21 cellular contexts compared by ENCODE assay signal in the genomic region with DNA sequence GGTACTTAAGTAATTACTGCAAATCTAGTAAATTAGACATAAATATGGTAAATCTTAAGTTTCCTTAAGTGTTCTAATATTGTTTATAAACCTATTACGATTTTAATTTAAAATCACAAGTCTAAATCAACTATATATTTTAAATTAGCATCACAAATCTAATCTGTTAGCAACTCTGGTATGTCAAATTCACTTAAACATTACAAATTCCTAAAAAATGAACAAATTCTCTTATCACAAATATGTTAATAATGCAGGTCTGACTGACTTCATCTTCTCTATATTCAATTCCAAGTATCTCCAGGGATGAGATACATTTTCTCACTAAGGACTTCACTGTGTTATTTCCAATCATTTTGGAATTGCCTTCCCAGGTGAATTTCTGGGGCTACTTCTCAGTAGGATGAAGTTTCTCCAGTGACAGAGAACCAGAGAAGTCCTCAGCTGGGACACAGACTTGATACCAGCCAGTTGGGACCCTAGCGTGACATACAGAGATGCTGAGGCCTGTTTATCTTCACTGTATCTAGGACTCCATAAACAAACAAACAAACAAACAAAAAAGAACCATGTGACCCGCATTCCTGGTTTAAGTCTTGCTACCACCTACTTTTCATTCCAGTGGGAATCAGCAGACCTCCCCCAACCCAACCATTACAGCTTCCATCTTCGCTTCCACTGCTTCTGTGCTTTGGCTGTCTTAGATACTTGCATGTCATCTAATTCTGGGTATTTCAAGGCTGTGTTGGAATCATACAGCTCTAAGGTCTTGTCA. TPM values are rescaled to one million over a fixed set of nuclear protein-coding genes. Genes with fewer than 3 reads are reported as not detected.
DNase-seq lines count a peak whose midpoint lies in the region; ATAC-seq, FAIRE-seq and TF ChIP-seq lines count a peak whose summit lies in the region.
"Had no signal": no experiment of that assay in that cellular context is flagged by ENCODE, and none has a peak within 500 bp of the region (broad histone marks: within the 10 kb centered on the region; RNA-seq: fewer than 3 reads in every experiment).

No MANE protein-coding gene starts in this region.

- H3K36me3 ChIP-seq in CD4-positive, CD25-positive, alpha-beta regulatory T cell (ENCODE audit: control insufficient read depth, insufficient read depth, low read length), result no peaks in the 10 kb centered on the region
- H3K36me3 ChIP-seq in Karpas-422 (ENCODE audit: insufficient read depth, low read length), result peaks cover 35% of the 10 kb centered on the region
- H3K36me3 ChIP-seq in brain microvascular endothelial cell (replicated peaks), result peaks cover 3% of the 10 kb centered on the region
- peaks cover 11 to 15% of the 10 kb centered on the region in 2 experiments for H3K36me3 ChIP-seq in keratinocyte (ENCODE audit: control insufficient read depth in 2 of 2, extremely low read depth in 1 of 2, insufficient read depth in 2 of 2, low read length in 2 of 2)

- H3K4me2 ChIP-seq in Karpas-422 (ENCODE audit: low read depth, low read length, poor library complexity, severe bottlenecking) (peak overlapping the region; percentile 24), keratinocyte (ENCODE audit: control insufficient read depth, extremely low read depth, insufficient read depth, low read depth, low read length) (no peak overlapping the region)

- H3K4me1 Mint-ChIP-seq in CD4-positive, CD25-positive, alpha-beta regulatory T cell, result no peaks in the 10 kb centered on the region
- H3K4me1 Mint-ChIP-seq in activated naive CD4-positive, alpha-beta T cell treated with anti-CD3 and anti-CD28 coated beads for 36 hours (ENCODE audit: low read depth), result peaks cover 5% of the 10 kb centered on the region

- H3K27me3 ChIP-seq in CD4-positive, CD25-positive, alpha-beta regulatory T cell (ENCODE audit: control insufficient read depth, insufficient read depth, low read length), result no peaks in the 10 kb centered on the region
- H3K27me3 ChIP-seq in Karpas-422 (ENCODE audit: low read length) (no peaks in the 10 kb centered on the region), brain microvascular endothelial cell (replicated peaks) (no peaks in the 10 kb centered on the region), keratinocyte (ENCODE audit: control insufficient read depth, extremely low read depth, insufficient read depth, low read length) (no peaks in the 10 kb centered on the region)

- H3K9ac ChIP-seq in Karpas-422 (ENCODE audit: low read length), result no peak overlapping the region
- H3K9ac ChIP-seq in keratinocyte (ENCODE audit: control insufficient read depth, extremely low read depth, insufficient read depth, low read length), result no peak overlapping the region

- peaks cover 5% of the 10 kb centered on the region for H3K27me3 Mint-ChIP-seq in CD4-positive, CD25-positive, alpha-beta regulatory T cell
- H3K27me3 Mint-ChIP-seq in activated naive CD4-positive, alpha-beta T cell treated with anti-CD3 and anti-CD28 coated beads for 36 hours (ENCODE audit: low read depth), result no peaks in the 10 kb centered on the region

- H3K4me1 ChIP-seq in CD4-positive, CD25-positive, alpha-beta regulatory T cell (ENCODE audit: control insufficient read depth, insufficient read depth, low read length, poor library complexity, severe bottlenecking), result no peaks in the 10 kb centered on the region
- H3K4me1 ChIP-seq in Karpas-422 (ENCODE audit: low read length) (peaks cover 28% of the 10 kb centered on the region), keratinocyte (ENCODE audit: control insufficient read depth, extremely low read depth, insufficient read depth, low read length) (peaks cover 40% of the 10 kb centered on the region)

- H2AFZ ChIP-seq in Karpas-422 (ENCODE audit: low read length) (no peak overlapping the region), keratinocyte (ENCODE audit: control insufficient read depth, low read length) (no peak overlapping the region)

- H3K27ac ChIP-seq in CD4-positive, CD25-positive, alpha-beta regulatory T cell (ENCODE audit: insufficient read depth, low read length, poor library complexity, severe bottlenecking), result no peak overlapping the region
- H3K27ac ChIP-seq in Karpas-422 (ENCODE audit: low read length) (peak overlapping the region; percentile 70), brain microvascular endothelial cell (peak overlapping the region; percentile 51), keratinocyte (ENCODE audit: control insufficient read depth, insufficient read depth, low read length) (peak overlapping the region; percentile 58)
- H3K27ac ChIP-seq: C4-2B had no signal

- no peak for FAIRE-seq in keratinocyte (lab: Jason Lieb, UNC)
- FAIRE-seq: GM18507, GM19239 had no signal

- ATAC-seq in CD4-positive, CD25-positive, alpha-beta regulatory T cell (ENCODE audit: low read depth in 2 of 2), result no peak
- ATAC-seq in GM18870 (IDR thresholded peaks at IDR 0.05; ENCODE audit: unreplicated experiment), result no peak
- ATAC-seq: Panc1 had no signal

- no peaks in the 10 kb centered on the region for H3K9me3 ChIP-seq in CD4-positive, CD25-positive, alpha-beta regulatory T cell (ENCODE audit: control insufficient read depth in 2 of 2, low read length in 2 of 2)
- H3K9me3 ChIP-seq in Karpas-422 (ENCODE audit: low read length), result no peaks in the 10 kb centered on the region
- no peaks in the 10 kb centered on the region for H3K9me3 ChIP-seq in keratinocyte (ENCODE audit: control insufficient read depth, low read depth, low read length)

- no peak for DNase-seq in CD4-positive, CD25-positive, alpha-beta regulatory T cell
- DNase-seq in Karpas-422, result no peak
- DNase-seq in brain microvascular endothelial cell, result no peak
- DNase-seq in keratinocyte (ENCODE audit: low read depth, low spot score), result no peak
- DNase-seq in NCI-H2029 treated with DMSO at 0.1 percent for 48 hours (lab: John Stamatoyannopoulos, UW), result no peak
- DNase-seq in activated naive CD4-positive, alpha-beta T cell treated with anti-CD3 and anti-CD28 coated beads for 36 hours, result no peak
- no peak for DNase-seq in amniotic stem cell (lab: John Stamatoyannopoulos, UW)
- DNase-seq: GDM1; MM.1S; NCI-H1048; NCI-H1417 treated with DMSO at 0.1 percent for 48 hours; NCI-H187 treated with DMSO at 0.1 percent for 48 hours; NCI-H2227 treated with DMSO at 0.1 percent for 48 hours; NCI-H510A; NCI-H774; NK-92 treated with Interleukin-12 subunit alpha and Interleukin-12 subunit beta, amount 100 ng/mL, for 24 hours had no signal

- H3K4me3 Mint-ChIP-seq in CD4-positive, CD25-positive, alpha-beta regulatory T cell, result no peak overlapping the region
- no peak overlapping the region for H3K4me3 Mint-ChIP-seq in activated naive CD4-positive, alpha-beta T cell treated with anti-CD3 and anti-CD28 coated beads for 36 hours

- H4K20me1 ChIP-seq in Karpas-422 (ENCODE audit: insufficient read depth, low read depth, low read length) (no peaks in the 10 kb centered on the region), keratinocyte (ENCODE audit: control insufficient read depth, extremely low read depth, insufficient read depth, low read length) (no peaks in the 10 kb centered on the region)

- in situ Hi-C loops in brain microvascular endothelial cell (cut with HindIII; ENCODE audit: low pct_ligation_motif_present, low sequenced_read_pairs), result no loop called here

- peaks cover 8% of the 10 kb centered on the region for H3K36me3 Mint-ChIP-seq in CD4-positive, CD25-positive, alpha-beta regulatory T cell
- H3K36me3 Mint-ChIP-seq in activated naive CD4-positive, alpha-beta T cell treated with anti-CD3 and anti-CD28 coated beads for 36 hours (ENCODE audit: low read depth), result no peaks in the 10 kb centered on the region

- dilution Hi-C loops in keratinocyte (cut with MboI; ENCODE audit: extremely low pct_ligation_motif_present, low sequenced_read_pairs), result no loop called here

- intact Hi-C loops in activated naive CD4-positive, alpha-beta T cell treated with anti-CD3 and anti-CD28 coated beads for 36 hours (cut with micrococcal nuclease), result loop anchor here (5.0 kb wide), 1 partner anchor 82 kb away; a partner anchor contains a TSS

- CTCF ChIA-PET in activated naive CD4-positive, alpha-beta T cell treated with anti-CD3 and anti-CD28 coated beads for 36 hours (lab: Charles Lee), result interaction anchor here (1.1 kb wide), 1 partner anchor 251 kb away, joined by 3 read pairs; no protein-coding TSS in a partner anchor

- H3K79me2 ChIP-seq in Karpas-422 (ENCODE audit: low read length), result no peaks in the 10 kb centered on the region
- no peaks in the 10 kb centered on the region for H3K79me2 ChIP-seq in keratinocyte (ENCODE audit: control insufficient read depth, insufficient read depth, low read length)

- H3K4me3 ChIP-seq in CD4-positive, CD25-positive, alpha-beta regulatory T cell (ENCODE audit: low read depth, low read length), result no peak overlapping the region
- H3K4me3 ChIP-seq in Karpas-422 (ENCODE audit: low read length), result no peak overlapping the region
- no peak overlapping the region for H3K4me3 ChIP-seq in brain microvascular endothelial cell (ENCODE audit: low read depth, low read length)
- H3K4me3 ChIP-seq in keratinocyte (ENCODE audit: control insufficient read depth in 2 of 3, extremely low read depth in 1 of 3, insufficient read depth in 2 of 3, low read depth in 1 of 3, low read length in 3 of 3), result no peak overlapping the region

- peaks cover 0 to 2% (median 0%) of the 10 kb centered on the region in 7 donors for H3K9me3 Mint-ChIP-seq in CD4-positive, CD25-positive, alpha-beta regulatory T cell
- H3K9me3 Mint-ChIP-seq in activated naive CD4-positive, alpha-beta T cell treated with anti-CD3 and anti-CD28 coated beads for 36 hours, result no peaks in the 10 kb centered on the region

- H3K27ac Mint-ChIP-seq in CD4-positive, CD25-positive, alpha-beta regulatory T cell, result peak overlapping the region in 2 of 3 donors; percentile 37 to 47
- H3K27ac Mint-ChIP-seq in activated naive CD4-positive, alpha-beta T cell treated with anti-CD3 and anti-CD28 coated beads for 36 hours, result no peak overlapping the region

- TF ChIP-seq CTCF in brain microvascular endothelial cell (IDR thresholded peaks at IDR 0.05; ENCODE audit: low read depth, low read length, missing control alignments) (no peak), keratinocyte (optimal IDR thresholded peaks at IDR 0.05 in 1 of 3, IDR thresholded peaks at IDR 0.05 in 1 of 3, conservative IDR thresholded peaks at IDR 0.05 in 1 of 3; ENCODE audit: extremely low read depth in 1 of 3, insufficient read depth in 2 of 3, low read length in 3 of 3) (no peak)

- H3K9me1 ChIP-seq in keratinocyte (ENCODE audit: control insufficient read depth, extremely low read depth, insufficient read depth, low read length), result no peaks in the 10 kb centered on the region

- no peaks in the 10 kb centered on the region for H3K9me2 ChIP-seq in Karpas-422 (replicated peaks; ENCODE audit: insufficient read depth, low read length)

RNA-seq across cellular contexts. Expression of a gene that starts 21.8 kb away (rescaled TPM):
- 0.96 TPM for total RNA-seq in CD4-positive, CD25-positive, alpha-beta regulatory T cell
- polyA plus RNA-seq in CD4-positive, CD25-positive, alpha-beta regulatory T cell, result under 1 TPM in 1 of 4 donors, not detected in 3; 0.05 TPM
- 17.9 and 30.3 TPM in 2 replicates for total RNA-seq in Karpas-422 (2014; rRNA removed; shearing (Covaris generic); ENCODE audit: low replicate concordance)
- 69.9 to 74.2 TPM (median 70.7 TPM) in 3 replicates for polyA plus RNA-seq in keratinocyte
- polyA plus RNA-seq in keratinocyte (2011; ENCODE audit: low read depth), result 18.8 TPM
- 48.3 and 59.3 TPM in 2 replicates for polyA plus RNA-seq in keratinocyte (2011; cell fraction: cytosol; rRNA removed)
- 77.8 and 86.7 TPM in 2 replicates for polyA plus RNA-seq in keratinocyte (2011; cell fraction: nucleus; rRNA removed)
- polyA plus RNA-seq in keratinocyte (2012; ENCODE audit: low replicate concordance), result 28.4 and 57.7 TPM in 2 replicates
- 22.9 to 83.6 TPM (median 76.1 TPM) in 3 replicates for polyA minus RNA-seq in keratinocyte
- 32.8 TPM for polyA minus RNA-seq in keratinocyte (2011; cell fraction: cytosol; rRNA and poly(A)+ RNA removed)
- polyA minus RNA-seq in keratinocyte (2011; cell fraction: nucleus; rRNA and poly(A)+ RNA removed), result 44.0 and 80.8 TPM in 2 replicates
- total RNA-seq in activated naive CD4-positive, alpha-beta T cell treated with anti-CD3 and anti-CD28 coated beads for 36 hours, result under 1 TPM; 0.20 to 0.62 TPM

RNA-seq across cellular contexts. Expression of a gene that starts 51.6 kb away (rescaled TPM):
- total RNA-seq in CD4-positive, CD25-positive, alpha-beta regulatory T cell, result 52.9 TPM
- polyA plus RNA-seq in CD4-positive, CD25-positive, alpha-beta regulatory T cell, result 100 to 1,000 TPM in 1 of 4 donors, 10 to 100 TPM in 3; 75.2 to 106 (median 90.9) TPM
- 70.6 and 127 TPM in 2 replicates for total RNA-seq in Karpas-422 (2014; rRNA removed; shearing (Covaris generic); ENCODE audit: low replicate concordance)
- polyA plus RNA-seq in keratinocyte, result 84.8 to 95.4 TPM (median 90.5 TPM) in 3 replicates
- polyA plus RNA-seq in keratinocyte (2011; ENCODE audit: low read depth), result 56.7 TPM
- 48.4 and 89.7 TPM in 2 replicates for polyA plus RNA-seq in keratinocyte (2011; cell fraction: cytosol; rRNA removed)
- 43.2 and 46.3 TPM in 2 replicates for polyA plus RNA-seq in keratinocyte (2011; cell fraction: nucleus; rRNA removed)
- polyA plus RNA-seq in keratinocyte (2012; ENCODE audit: low replicate concordance), result 56.6 and 118 TPM in 2 replicates
- 26.1 to 49.7 TPM (median 35.2 TPM) in 3 replicates for polyA minus RNA-seq in keratinocyte
- polyA minus RNA-seq in keratinocyte (2011; cell fraction: cytosol; rRNA and poly(A)+ RNA removed), result 85.6 TPM
- polyA minus RNA-seq in keratinocyte (2011; cell fraction: nucleus; rRNA and poly(A)+ RNA removed), result 21.6 and 22.6 TPM in 2 replicates
- 10 to 100 TPM; 56.6 to 60.6 TPM for total RNA-seq in activated naive CD4-positive, alpha-beta T cell treated with anti-CD3 and anti-CD28 coated beads for 36 hours
